In genomic region chr16:75254359-75254837, GRCh38 we compare ENCODE assay signal across 10 cellular contexts. TPM values are rescaled to one million over a fixed set of nuclear protein-coding genes. Genes with fewer than 3 reads are reported as not detected.
DNase-seq lines count a peak whose midpoint lies in the region; ATAC-seq and TF ChIP-seq lines count a peak whose summit lies in the region.
"Had no signal": no experiment of that assay in that cellular context is flagged by ENCODE, and none has a peak within 500 bp of the region (broad histone marks: within the 10 kb centered on the region; RNA-seq: fewer than 3 reads in every experiment).

No MANE protein-coding gene starts in this region.

- 36 to 47% methylated on average over 5 of the region's 5 CpGs for WGBS in tibial nerve, 2 donors

- no peaks in the 10 kb centered on the region for H3K27me3 Mint-ChIP-seq in chondrocyte (ENCODE audit: low read depth)

- H3K4me3 Mint-ChIP-seq in chondrocyte (ENCODE audit: unreplicated experiment) = no peak overlapping the region
- H3K4me3 Mint-ChIP-seq: stimulated activated naive B cell treated with anti-CD40 and anti-IgM and Interleukin-4, amounts not matched to agents 10 μg/mL and 1 μg/mL and 100 μg/mL, for 72 hours had no signal

- TF ChIP-seq EP300 in tibial nerve (IDR thresholded peaks at IDR 0.05) = peak in 1 of 2 donors; percentile 23

- intact Hi-C loops in OCI-LY7 (cut with micrococcal nuclease; ENCODE audit: unreplicated experiment) = no loop called here

- H3K9me3 ChIP-seq in tibial nerve (no peaks in the 10 kb centered on the region), OCI-LY7 (ENCODE audit: low read length) (no peaks in the 10 kb centered on the region)
- H3K9me3 ChIP-seq: body of pancreas had no signal

- no peak overlapping the region for H2AFZ ChIP-seq in OCI-LY7 (ENCODE audit: low read length)

- CTCF ChIA-PET in OCI-LY7 (lab: Charles Lee; ENCODE audit: unreplicated experiment) = no interaction called here

- H3K79me2 ChIP-seq in OCI-LY7 (ENCODE audit: insufficient read depth, low read depth, low read length) = no peaks in the 10 kb centered on the region

- POLR2A ChIA-PET in OCI-LY7 (lab: Charles Lee) = interaction anchor here (1.0 kb wide), 1 partner anchor 12 kb away, joined by 4 read pairs; no protein-coding TSS in a partner anchor

- DNase-seq in LHCN-M2 (ENCODE audit: low read depth) = peak; percentile 92
- no peak for DNase-seq in chondrocyte (ENCODE audit: low spot score)
- DNase-seq in left lobe of liver (ENCODE audit: low spot score) = peak; percentile 51
- DNase-seq in tibial nerve (ENCODE audit: low spot score in 2 of 2) = no peak
- no peak for DNase-seq in LoVo (ENCODE audit: low spot score)
- DNase-seq in OCI-LY7 (ENCODE audit: low spot score) = no peak
- no peak for DNase-seq in Kasumi-1 (lab: John Stamatoyannopoulos, UW)
- DNase-seq in H4 (ENCODE audit: low spot score) = no peak
- DNase-seq: stimulated activated naive B cell treated with anti-CD40 and anti-IgM and Interleukin-4, amounts not matched to agents 10 μg/mL and 1 μg/mL and 100 μg/mL, for 72 hours had no signal

- no peaks in the 10 kb centered on the region for H3K36me3 Mint-ChIP-seq in chondrocyte (ENCODE audit: low read depth)
- H3K36me3 Mint-ChIP-seq: stimulated activated naive B cell treated with anti-CD40 and anti-IgM and Interleukin-4, amounts not matched to agents 10 μg/mL and 1 μg/mL and 100 μg/mL, for 72 hours had no signal

- ATAC-seq in left lobe of liver = peak; percentile 2
- ATAC-seq: body of pancreas; stimulated activated naive B cell treated with anti-CD40 and anti-IgM and Interleukin-4, amounts not matched to agents 10 μg/mL and 1 μg/mL and 100 μg/mL, for 72 hours had no signal

- TF ChIP-seq POLR2A in tibial nerve (IDR thresholded peaks at IDR 0.05) = no peak

- H3K36me3 ChIP-seq in tibial nerve (no peaks in the 10 kb centered on the region), OCI-LY7 (ENCODE audit: insufficient read depth, low read length) (no peaks in the 10 kb centered on the region)

- peak overlapping the region; percentile 94 for H3K27ac Mint-ChIP-seq in chondrocyte (ENCODE audit: unreplicated experiment)
- H3K27ac Mint-ChIP-seq: stimulated activated naive B cell treated with anti-CD40 and anti-IgM and Interleukin-4, amounts not matched to agents 10 μg/mL and 1 μg/mL and 100 μg/mL, for 72 hours had no signal

- no peaks in the 10 kb centered on the region for H3K9me2 ChIP-seq in OCI-LY7 (ENCODE audit: insufficient read depth, low read length)

- H3K4me3 ChIP-seq in tibial nerve (no peak overlapping the region), OCI-LY7 (ENCODE audit: low read depth, low read length, poor library complexity, severe bottlenecking) (no peak overlapping the region)
- H3K4me3 ChIP-seq: body of pancreas had no signal

- peak overlapping the region in 3 of 4 donors; percentile 92 to 97 (median 93) for H3K27ac ChIP-seq in tibial nerve
- no peak overlapping the region for H3K27ac ChIP-seq in OCI-LY7 (ENCODE audit: low read depth, low read length, poor library complexity, severe bottlenecking)
- H3K27ac ChIP-seq: body of pancreas had no signal

- H3K9me3 Mint-ChIP-seq in chondrocyte (ENCODE audit: low read depth) = no peaks in the 10 kb centered on the region
- H3K9me3 Mint-ChIP-seq: stimulated activated naive B cell treated with anti-CD40 and anti-IgM and Interleukin-4, amounts not matched to agents 10 μg/mL and 1 μg/mL and 100 μg/mL, for 72 hours had no signal

- H3K4me1 Mint-ChIP-seq in chondrocyte (ENCODE audit: low read depth) = peaks cover 86% of the 10 kb centered on the region

- no TSS peak for BruUV-seq in OCI-LY7 (replicated peaks; lab: Mats Ljungman, UMichigan)

- H3K4me1 ChIP-seq in tibial nerve (peaks cover 0 to 96% (median 74%) of the 10 kb centered on the region in 4 donors), OCI-LY7 (ENCODE audit: insufficient read depth, low read length, poor library complexity, severe bottlenecking) (peaks cover 11% of the 10 kb centered on the region)

- H3K27me3 ChIP-seq in tibial nerve = no peaks in the 10 kb centered on the region
- H3K27me3 ChIP-seq: body of pancreas had no signal

- no peak overlapping the region for H3K4me2 ChIP-seq in OCI-LY7 (ENCODE audit: low read length)

- TF ChIP-seq CTCF in chondrocyte (IDR thresholded peaks at IDR 0.05) = no peak
- TF ChIP-seq CTCF in tibial nerve (IDR thresholded peaks at IDR 0.05) = no peak
- no peak for TF ChIP-seq CTCF in OCI-LY7 (conservative IDR thresholded peaks at IDR 0.05; ENCODE audit: low read length)

- H4K20me1 ChIP-seq in OCI-LY7 (ENCODE audit: insufficient read depth, low read length) = no peaks in the 10 kb centered on the region

RNA-seq across cellular contexts. Expression of gene BCAR1, which starts 3.0 kb away (rescaled TPM):
- total RNA-seq in LHCN-M2 (2014; rRNA removed) (67.9 and 96.1 TPM in 2 replicates), chondrocyte (125 to 140 TPM (median 125 TPM) in 3 replicates), left lobe of liver (39.2 TPM), tibial nerve (10 to 100 TPM; 41.0 to 57.3 (median 42.9) TPM), OCI-LY7 (2022) (13.9 and 15.1 TPM in 2 replicates)
- polyA plus RNA-seq in LHCN-M2 (2012) = 66.4 TPM
- 10.0 and 11.7 TPM in 2 replicates for total RNA-seq in OCI-LY7 (2014; rRNA removed; shearing (Covaris generic))
- total RNA-seq in H4 (2014; rRNA removed; shearing (Covaris generic)) = 12.9 and 19.6 TPM in 2 replicates

RNA-seq across cellular contexts. Expression of gene CTRB1, which starts 35.6 kb away (rescaled TPM):
- total RNA-seq in LHCN-M2 (2014; rRNA removed) = not detected in 2 replicates
- polyA plus RNA-seq in LHCN-M2 (2012) = not detected
- total RNA-seq in chondrocyte = not detected in 3 replicates
- 9.7 TPM for total RNA-seq in left lobe of liver
- total RNA-seq in tibial nerve = 10 to 100 TPM in 1 of 4 donors, 1 to 10 TPM in 2, under 1 TPM in 1; 0.59 to 24.3 (median 1.2) TPM
- not detected in 2 replicates for total RNA-seq in OCI-LY7 (2014; rRNA removed; shearing (Covaris generic))
- not detected in 2 replicates for total RNA-seq in OCI-LY7 (2022)
- not detected in 2 replicates for total RNA-seq in H4 (2014; rRNA removed; shearing (Covaris generic))

RNA-seq across cellular contexts. Expression of gene CTRB2, which starts 47.4 kb away (rescaled TPM):
- total RNA-seq in LHCN-M2 (2014; rRNA removed) (not detected in 2 replicates), chondrocyte (not detected in 3 replicates), left lobe of liver (12.7 TPM), tibial nerve (10 to 100 TPM in 3 of 4 donors, 1 to 10 TPM in 1; 4.2 to 45.0 (median 15.5) TPM), OCI-LY7 (2022) (not detected in 2 replicates)
- 0.05 TPM for polyA plus RNA-seq in LHCN-M2 (2012)
- not detected in 2 replicates for total RNA-seq in OCI-LY7 (2014; rRNA removed; shearing (Covaris generic))
- not detected in 2 replicates for total RNA-seq in H4 (2014; rRNA removed; shearing (Covaris generic))

Comparison
In these comparisons a context has a peak if more than half of its experiments do, and no peak if none do; other contexts are left out.
1. DNase-seq: peak in LHCN-M2 (single experiment) and left lobe of liver (single experiment); none in chondrocyte (single experiment), tibial nerve (0 of 2), LoVo (single experiment), OCI-LY7 (single experiment), Kasumi-1 (0 of 2) and H4 (single experiment).